ENCODE assay signal across 34 cellular contexts in genomic region chr1:213560226-213560625, GRCh38.
"Had no signal": no experiment of that assay in that cellular context is flagged by ENCODE, and none has a peak within 500 bp of the region (broad histone marks: within the 10 kb centered on the region; RNA-seq: fewer than 3 reads in every experiment).

No MANE protein-coding gene starts in this region.

- H3K36me3 ChIP-seq: MG63 had no signal

- DNase-seq: Karpas-422, Kasumi-1, MG63, MM.1S, MV-4-11, NCI-H1048, NCI-H1092, NCI-H1092 treated with DMSO at 0.1 percent for 48 hours, NCI-H1105, NCI-H1105 treated with DMSO at 0.1 percent for 48 hours, NCI-H1417, NCI-H1417 treated with DMSO at 0.1 percent for 48 hours, NCI-H1436, NCI-H1436 treated with DMSO at 0.1 percent for 48 hours, NCI-H146, NCI-H1694, NCI-H1694 treated with DMSO at 0.1 percent for 48 hours, NCI-H187, NCI-H187 treated with DMSO at 0.1 percent for 48 hours, NCI-H1930, NCI-H2029, NCI-H2029 treated with DMSO at 0.1 percent for 48 hours, NCI-H2081, NCI-H2081 treated with DMSO at 0.1 percent for 48 hours, NCI-H2107, NCI-H2171, NCI-H2171 treated with DMSO at 0.1 percent for 48 hours, NCI-H2227 treated with DMSO at 0.1 percent for 48 hours, NCI-H226, NCI-H345, NCI-H446, NCI-H446 treated with DMSO at 0.1 percent for 48 hours, NCI-H510A, NCI-H510A treated with DMSO at 0.1 percent for 48 hours had no signal

- H3K4me3 ChIP-seq: MG63 had no signal
